8 cellular contexts compared by ENCODE assay signal in genomic region chr10:31318854-31319601, GRCh38. TPM values are rescaled to one million over a fixed set of nuclear protein-coding genes. Genes with fewer than 3 reads are reported as not detected.
DNase-seq lines count a peak whose midpoint lies in the region; ATAC-seq, FAIRE-seq and TF ChIP-seq lines count a peak whose summit lies in the region.

ZEB1 (plus strand) TSS chr10:31319216; CDS start chr10:31319235, 19 bp downstream.

- 0 out of 2 replicates have a peak, but pooled peaks have one; percentile 1 for TF ChIP-seq POLR2A in GM12891 (IDR thresholded peaks at IDR 0.05; ENCODE audit: low read depth, low read length)

- H3K9me3 ChIP-seq in ascending aorta = no peaks in the 10 kb centered on the region

- peak; percentile 47 to 73 (median 57) for TF ChIP-seq CTCF in ascending aorta (IDR thresholded peaks at IDR 0.05)
- peak; percentile 53 for TF ChIP-seq CTCF in retinal pigment epithelial cell (conservative IDR thresholded peaks at IDR 0.05; ENCODE audit: low read depth, low read length)

- H3K4me3 ChIP-seq in ascending aorta (peak within 1 kb of the TSS; percentile 96 to 98), retinal pigment epithelial cell (ENCODE audit: low read length) (peak within 1 kb of the TSS; percentile 94)

- intact Hi-C loops in ascending aorta (cut with DNase I) = loop anchor here (1.0 to 10.0 kb wide), 9 partner anchors 47 to 582 kb away; no protein-coding TSS in a partner anchor

- FAIRE-seq in GM12891 (lab: Jason Lieb, UNC) = peak; percentile 97

- peak; percentile 51 for DNase-seq in GM12891 (ENCODE audit: insufficient read length, low spot score)
- DNase-seq in NCI-H146 (lab: John Stamatoyannopoulos, UW) = peak; percentile 80
- DNase-seq in T-helper 2 cell = peak; percentile 78 to 98 (median 88)
- peak; percentile 72 to 94 for DNase-seq in ascending aorta (ENCODE audit: low spot score in 2 of 2)
- DNase-seq in hippocampal formation (lab: John Stamatoyannopoulos, UW) = peak; percentile 21 to 25
- peak; percentile 84 for DNase-seq in retinal pigment epithelial cell (ENCODE audit: low read depth)
- no peak for DNase-seq in pons (ENCODE audit: low spot score)

- H3K27ac ChIP-seq in ascending aorta = peak within 1 kb of the TSS; percentile 95 to 98

- no peaks in the 10 kb centered on the region for H3K27me3 ChIP-seq in ascending aorta

- no peaks in the 10 kb centered on the region for H3K36me3 ChIP-seq in ascending aorta

- peak; percentile 47 for ATAC-seq in HG02798 (IDR thresholded peaks at IDR 0.05; ENCODE audit: poor library complexity, unreplicated experiment)

- H3K4me1 ChIP-seq in ascending aorta = peaks cover 0 to 9% of the 10 kb centered on the region in 2 donors

TF ChIP-seq in GM12891, 5 proteins besides CTCF, POLR2A, EP300 and RAD21:
- no peak for TF ChIP-seq SPI1 (IDR thresholded peaks at IDR 0.05; ENCODE audit: low read depth, low read length)
- TF ChIP-seq TAF1 (IDR thresholded peaks at IDR 0.05; ENCODE audit: low read depth, low read length) = peak; percentile 64; the same call in 1 of the 2 replicates

RNA-seq across cellular contexts. Expression of gene ZEB1, which starts in this region (rescaled TPM):
- polyA plus RNA-seq in GM12891 (2012; ENCODE audit: low read depth, missing spikeins) = 8.4 TPM
- total RNA-seq in ascending aorta = 77.3 TPM
